In genomic region chr4:145178740-145179139, GRCh38 we compare ENCODE assay signal across 8 cellular contexts. TPM values are rescaled to one million over a fixed set of nuclear protein-coding genes. Genes with fewer than 3 reads are reported as not detected.
DNase-seq lines count a peak whose midpoint lies in the region; ATAC-seq and TF ChIP-seq lines count a peak whose summit lies in the region.

No MANE protein-coding gene starts in this region.

- ATAC-seq in right lobe of liver (peak in 1 of 4 donors; percentile 9), upper lobe of left lung (ENCODE audit: low FRiP score in 2 of 2) (no peak), GM18498 (IDR thresholded peaks at IDR 0.05; ENCODE audit: unreplicated experiment) (no peak), HG03565 (IDR thresholded peaks at IDR 0.05; ENCODE audit: unreplicated experiment) (no peak)

- in situ Hi-C loops in astrocyte of the cerebellum (cut with HindIII; ENCODE audit: low sequenced_read_pairs): no loop called here

- H3K27ac ChIP-seq in right lobe of liver (peak overlapping the region; percentile 97 to 99 (median 99)), upper lobe of left lung (peak overlapping the region; percentile 95 to 99 (median 97))

- peaks cover 0 to 20% (median 8%) of the 10 kb centered on the region in 4 donors for H3K4me1 ChIP-seq in right lobe of liver
- peaks cover 18 to 36% (median 31%) of the 10 kb centered on the region in 4 donors for H3K4me1 ChIP-seq in upper lobe of left lung

- no peak for TF ChIP-seq EP300 in upper lobe of left lung (IDR thresholded peaks at IDR 0.05)

- H3K36me3 ChIP-seq in right lobe of liver: no peaks in the 10 kb centered on the region
- no peaks in the 10 kb centered on the region for H3K36me3 ChIP-seq in upper lobe of left lung

- H3K27me3 ChIP-seq in right lobe of liver: no peaks in the 10 kb centered on the region
- no peaks in the 10 kb centered on the region for H3K27me3 ChIP-seq in upper lobe of left lung

- H3K4me3 ChIP-seq in astrocyte of the cerebellum (ENCODE audit: low read depth, low read length) (peak overlapping the region; percentile 68), right lobe of liver (peak overlapping the region; percentile 73 to 80 (median 74)), upper lobe of left lung (peak overlapping the region; percentile 56 to 88 (median 81))

- intact Hi-C loops in right lobe of liver (cut with DNase I): no loop called here

- DNase-seq in stimulated activated CD8-positive, alpha-beta memory T cell treated with anti-CD3 and anti-CD28 coated beads, Interleukin-12 subunit alpha, Interleukin-12 subunit beta, amount 100 ng/mL, for 4 hours (ENCODE audit: low read depth): peak; percentile 8
- DNase-seq in stimulated activated CD8-positive, alpha-beta memory T cell treated with anti-CD3 and anti-CD28 coated beads, Interleukin-4, amount 100 ng/mL, for 48 hours: no peak
- DNase-seq in astrocyte of the cerebellum (ENCODE audit: low read depth) (no peak), right lobe of liver (no peak), upper lobe of left lung (no peak), NCI-H146 treated with DMSO at 0.1 percent for 48 hours (lab: John Stamatoyannopoulos, UW; ENCODE audit: unreplicated experiment) (no peak)

- TF ChIP-seq POLR2A in right lobe of liver (IDR thresholded peaks at IDR 0.05) (no peak), upper lobe of left lung (IDR thresholded peaks at IDR 0.05) (no peak)

- 0% methylated on average over 4 of the region's 4 CpGs for WGBS in right lobe of liver (ENCODE audit: insufficient coverage, low coverage, low lambda C conversion rate, missing lambda C conversion rate)
- 3 to 5% methylated on average over 4 of the region's 4 CpGs for WGBS in upper lobe of left lung, 2 donors

- H3K9me3 ChIP-seq in right lobe of liver (no peaks in the 10 kb centered on the region), upper lobe of left lung (no peaks in the 10 kb centered on the region)

- TF ChIP-seq CTCF in astrocyte of the cerebellum (IDR thresholded peaks at IDR 0.05; ENCODE audit: low read depth, low read length, missing control alignments) (no peak), right lobe of liver (IDR thresholded peaks at IDR 0.05) (no peak), upper lobe of left lung (IDR thresholded peaks at IDR 0.05) (no peak)

RNA-seq across cellular contexts. Expression of gene OTUD4, which starts 1.6 kb away (rescaled TPM):
- total RNA-seq in right lobe of liver: 10 to 100 TPM; 13.8 to 25.6 (median 20.2) TPM
- 10 to 100 TPM; 36.9 to 76.5 (median 40.3) TPM for total RNA-seq in upper lobe of left lung
